9 cellular contexts compared by ENCODE assay signal in the genomic region with DNA sequence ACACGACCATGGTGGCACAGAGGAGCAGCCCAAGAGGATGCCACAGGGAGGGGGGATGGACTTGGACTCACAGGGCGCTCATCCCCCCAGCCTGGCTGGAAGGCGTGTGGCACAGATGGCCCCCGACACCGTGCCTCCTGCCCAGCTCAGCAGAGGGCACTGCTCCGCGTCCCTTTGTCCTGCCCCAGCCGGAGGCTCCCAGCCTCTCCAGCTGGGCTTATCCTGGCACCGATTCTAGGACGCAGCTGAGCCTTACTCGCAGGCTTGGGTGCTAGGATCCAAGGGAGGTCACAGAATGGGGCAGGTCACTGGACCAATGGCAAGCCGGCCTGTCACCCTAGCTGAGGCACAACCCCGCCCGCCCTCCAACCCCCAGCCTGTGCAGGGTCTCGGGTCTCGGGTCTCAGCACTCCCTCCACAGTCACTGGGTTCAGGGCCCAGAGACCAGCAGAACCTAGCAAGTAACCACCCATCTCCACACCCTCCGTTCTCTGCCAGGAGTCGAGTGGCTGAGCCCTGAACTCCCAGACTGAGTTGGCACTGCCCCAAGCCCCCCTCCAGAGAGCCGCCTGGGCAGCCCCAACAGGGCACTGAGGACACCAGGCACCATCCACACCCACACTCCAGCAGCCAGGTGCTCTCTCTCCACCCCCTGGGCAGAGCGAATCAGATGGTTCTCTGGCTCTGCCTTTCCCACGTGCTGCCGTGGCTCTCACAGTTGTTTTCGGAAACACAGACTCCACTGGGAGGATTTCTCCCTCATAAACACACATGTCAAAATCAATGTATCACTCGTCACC. TPM values are rescaled to one million over a fixed set of nuclear protein-coding genes. Genes with fewer than 3 reads are reported as not detected.
A peak's percentile ranks its signal among the peaks of the same experiment; 100 is the strongest.
DNase-seq lines count a peak whose midpoint lies in the region; ATAC-seq and TF ChIP-seq lines count a peak whose summit lies in the region.
"Had no signal": no experiment of that assay in that cellular context is flagged by ENCODE, and none has a peak within 500 bp of the region (broad histone marks: within the 10 kb centered on the region; RNA-seq: fewer than 3 reads in every experiment).

No MANE protein-coding gene starts in this region.

- no peaks in the 10 kb centered on the region for H3K9me3 Mint-ChIP-seq in endothelial cell (ENCODE audit: unreplicated experiment)
- H3K9me3 Mint-ChIP-seq in nephron progenitor cell = no peaks in the 10 kb centered on the region

- H3K27ac Mint-ChIP-seq in endothelial cell (ENCODE audit: unreplicated experiment) (peak overlapping the region; percentile 87), nephron progenitor cell (peak overlapping the region; percentile 92)

- TF ChIP-seq CTCF in endothelial cell (IDR thresholded peaks at IDR 0.05; ENCODE audit: unreplicated experiment) (no peak), nephron progenitor cell (IDR thresholded peaks at IDR 0.05) (no peak)

- H3K27me3 Mint-ChIP-seq in endothelial cell (ENCODE audit: unreplicated experiment) (peaks cover 12% of the 10 kb centered on the region), nephron progenitor cell (ENCODE audit: low read depth, poor library complexity) (no peaks in the 10 kb centered on the region)

- peaks cover 29% of the 10 kb centered on the region for H3K36me3 Mint-ChIP-seq in endothelial cell (ENCODE audit: low read depth, unreplicated experiment)
- H3K36me3 Mint-ChIP-seq in nephron progenitor cell (ENCODE audit: low read depth) = peaks cover 49% of the 10 kb centered on the region

- H3K4me1 Mint-ChIP-seq in endothelial cell (ENCODE audit: unreplicated experiment) (peaks cover 16% of the 10 kb centered on the region), nephron progenitor cell (peaks cover 6% of the 10 kb centered on the region)

- no peak overlapping the region for H3K4me3 Mint-ChIP-seq in endothelial cell (ENCODE audit: unreplicated experiment)
- no peak overlapping the region for H3K4me3 Mint-ChIP-seq in nephron progenitor cell

- ATAC-seq in GM21423 (IDR thresholded peaks at IDR 0.05; ENCODE audit: unreplicated experiment) (no peak), HG03442 (IDR thresholded peaks at IDR 0.05; ENCODE audit: unreplicated experiment) (no peak)

- DNase-seq in Ammon's horn (ENCODE audit: low spot score) (peak; percentile 50), NCI-H1694 (lab: John Stamatoyannopoulos, UW) (peak; percentile 38), endothelial cell (ENCODE audit: low spot score) (no peak), nephron progenitor cell (no peak), pons (ENCODE audit: low spot score) (no peak)
- DNase-seq in activated CD8-positive, alpha-beta memory T cell treated with anti-CD3 and anti-CD28 coated beads for 24 hours = no peak

RNA-seq across cellular contexts. Expression of a gene that starts 13.8 kb away (rescaled TPM):
- 14.3 TPM for total RNA-seq in endothelial cell (ENCODE audit: unreplicated experiment)

RNA-seq across cellular contexts. Expression of a gene that starts 27.5 kb away (rescaled TPM):
- total RNA-seq in endothelial cell (ENCODE audit: unreplicated experiment) = 28.1 TPM

RNA-seq across cellular contexts. Expression of a gene that starts 59.9 kb away (rescaled TPM):
- total RNA-seq in endothelial cell (ENCODE audit: unreplicated experiment) = 20.5 TPM
- total RNA-seq: suprapubic skin had no signal

Comparison
In these comparisons a context has a peak if more than half of its experiments do, and no peak if none do; other contexts are left out.
1. DNase-seq: peak in Ammon's horn (single experiment) and NCI-H1694 (single experiment); none in endothelial cell (single experiment), nephron progenitor cell (single experiment), activated CD8-positive, alpha-beta memory T cell treated with anti-CD3 and anti-CD28 coated beads for 24 hours (single experiment) and pons (single experiment).